In the genomic region with DNA sequence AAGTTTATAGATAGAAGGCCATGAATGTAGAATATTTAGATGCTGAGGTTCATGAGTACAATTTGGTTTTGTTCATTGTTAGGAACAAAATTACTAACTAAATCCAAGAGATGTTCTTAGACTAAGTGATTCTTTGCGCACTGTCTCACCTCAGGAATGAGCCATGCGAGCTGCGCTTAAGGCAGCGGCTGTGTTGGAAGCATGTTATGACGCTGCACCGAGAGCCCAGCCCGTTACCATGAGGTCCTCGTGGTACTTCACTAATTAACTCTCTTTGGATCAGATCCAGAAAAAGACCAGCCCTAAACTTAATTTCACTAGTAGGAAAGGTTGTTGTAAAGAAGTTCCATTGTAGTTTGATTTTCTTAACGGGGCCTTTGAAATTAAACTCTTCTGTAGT, we compare ENCODE assay signal across 16 cellular contexts.
DNase-seq lines count a peak whose midpoint lies in the region; ATAC-seq and TF ChIP-seq lines count a peak whose summit lies in the region.
"Had no signal": no experiment of that assay in that cellular context is flagged by ENCODE, and none has a peak within 500 bp of the region (broad histone marks: within the 10 kb centered on the region; RNA-seq: fewer than 3 reads in every experiment).

No MANE protein-coding gene starts in this region.

- no CpG with 5 or more reads among the region's 9 CpGs for WGBS in IMR-90 (ENCODE audit: extremely low coverage in 2 of 2, insufficient read length in 1 of 2), 2 experiments

- H3K56ac ChIP-seq in IMR-90 (ENCODE audit: extremely low read depth, insufficient read depth, low read length): no peak overlapping the region

- no peak overlapping the region for H2BK15ac ChIP-seq in IMR-90 (ENCODE audit: low read depth, low read length)

- H3K27me3 Mint-ChIP-seq in chondrocyte (ENCODE audit: low read depth): no peaks in the 10 kb centered on the region
- H3K27me3 Mint-ChIP-seq: natural killer cell treated with Interleukin-12 subunit alpha and Interleukin-12 subunit beta and Interleukin-15 and Interleukin-18, amount 100 ng/mL, for 72 hours had no signal

- no peak for TF ChIP-seq RAD21 in IMR-90 (IDR thresholded peaks at IDR 0.05; ENCODE audit: low read length)

- no peak overlapping the region for H2BK20ac ChIP-seq in IMR-90 (ENCODE audit: low read depth, low read length)

- H3K14ac ChIP-seq in IMR-90 (replicated peaks; ENCODE audit: low read depth, low read length): peak overlapping the region; percentile 5; the same call in 1 of the 2 replicates

- peaks cover 42% of the 10 kb centered on the region for H3K4me1 Mint-ChIP-seq in chondrocyte (ENCODE audit: low read depth)

- H3K9me1 ChIP-seq in IMR-90 (ENCODE audit: insufficient read depth, low read length): peaks cover 6% of the 10 kb centered on the region

- peaks cover 20% of the 10 kb centered on the region for H3K4me1 ChIP-seq in IMR-90 (ENCODE audit: control insufficient read depth, insufficient read depth, low read length)

- intact Hi-C loops in IMR-90 (cut with micrococcal nuclease): no loop called here

- H3K4me2 ChIP-seq in IMR-90 (ENCODE audit: low read depth, low read length): no peak overlapping the region

- no peaks in the 10 kb centered on the region for H3K9me3 ChIP-seq in IMR-90 (ENCODE audit: control insufficient read depth, insufficient read depth, low read length)
- H3K9me3 ChIP-seq: psoas muscle had no signal

- DNase-seq in IMR-90 (no peak), chondrocyte (ENCODE audit: low spot score) (no peak), medulla oblongata (ENCODE audit: extremely low spot score) (peak; percentile 71), substantia nigra (lab: John Stamatoyannopoulos, UW) (peak in 25 of 49 donors; percentile 2 to 73 (median 31)), NCI-H1092 (lab: John Stamatoyannopoulos, UW) (no peak)
- DNase-seq in activated effector memory CD4-positive, alpha-beta T cell treated with anti-CD3 and anti-CD28 coated beads, Interleukin-2, amount 50 U/mL, for 16 hours: no peak
- DNase-seq: activated gamma-delta T cell treated with Interleukin-2 at 50 U/mL for 16 hours; Kasumi-1; NCI-H1048; NCI-H510A treated with DMSO at 0.1 percent for 48 hours; psoas muscle; RPMI8226; stimulated activated CD4-positive, alpha-beta T cell treated with anti-CD3 and anti-CD28 coated beads, Interleukin-12 subunit alpha, Interleukin-12 subunit beta, amount 100 ng/mL, for 4 hours; stimulated activated CD8-positive, alpha-beta memory T cell treated with anti-CD3 and anti-CD28 coated beads, Interleukin-4, amount 100 ng/mL, for 48 hours had no signal

- H4K8ac ChIP-seq in IMR-90 (ENCODE audit: low read depth in 2 of 2, low read length in 2 of 2): no peak overlapping the region

- no peak overlapping the region for H3K4me3 Mint-ChIP-seq in chondrocyte (ENCODE audit: unreplicated experiment)
- H3K4me3 Mint-ChIP-seq: natural killer cell treated with Interleukin-12 subunit alpha and Interleukin-12 subunit beta and Interleukin-15 and Interleukin-18, amount 100 ng/mL, for 72 hours had no signal

- no peak overlapping the region for H2BK5ac ChIP-seq in IMR-90 (ENCODE audit: low read depth, low read length, poor library complexity, severe bottlenecking)

- H3K79me1 ChIP-seq in IMR-90 (ENCODE audit: low read depth in 1 of 2, low read length in 2 of 2): peaks cover 22 to 69% of the 10 kb centered on the region in 2 experiments

- no peak overlapping the region for H3K23ac ChIP-seq in IMR-90 (ENCODE audit: low read depth, low read length)

- peaks cover 2% of the 10 kb centered on the region for H3K36me3 Mint-ChIP-seq in chondrocyte (ENCODE audit: low read depth)
- H3K36me3 Mint-ChIP-seq: natural killer cell treated with Interleukin-12 subunit alpha and Interleukin-12 subunit beta and Interleukin-15 and Interleukin-18, amount 100 ng/mL, for 72 hours had no signal

- no peak overlapping the region for H3K4me3 ChIP-seq in IMR-90 (ENCODE audit: insufficient read depth, low read depth, low read length)

- POLR2A ChIA-PET in IMR-90 (lab: Charles Lee; ENCODE audit: unreplicated experiment): no interaction called here

- ATAC-seq in IMR-90 (ENCODE audit: low read depth) (no peak), GM21360 (IDR thresholded peaks at IDR 0.05; ENCODE audit: unreplicated experiment) (no peak)
- ATAC-seq: natural killer cell treated with Interleukin-12 subunit alpha and Interleukin-12 subunit beta and Interleukin-15 and Interleukin-18, amount 100 ng/mL, for 72 hours; psoas muscle had no signal

- H3K9ac ChIP-seq in IMR-90 (ENCODE audit: low read depth, low read length): no peak overlapping the region

- H2BK120ac ChIP-seq in IMR-90 (ENCODE audit: low read depth, low read length): no peak overlapping the region

- in situ Hi-C loops in IMR-90 (cut with MboI; ENCODE audit: low sequenced_read_pairs): no loop called here

- BruUV-seq in IMR-90 (replicated peaks; lab: Mats Ljungman, UMichigan): no TSS peak

- 0 out of 2 replicates have a peak overlapping the region, but pooled peaks have one; percentile 17 for H2AK5ac ChIP-seq in IMR-90 (ENCODE audit: low read depth, low read length)

- no peak overlapping the region for H4K5ac ChIP-seq in IMR-90 (ENCODE audit: low read depth, low read length)

- H2AK9ac ChIP-seq in IMR-90 (replicated peaks; ENCODE audit: low read depth, low read length, poor library complexity): no peak overlapping the region

- TF ChIP-seq CTCF in IMR-90 (conservative IDR thresholded peaks at IDR 0.05; ENCODE audit: low read depth, low read length) (no peak), chondrocyte (IDR thresholded peaks at IDR 0.05) (no peak)

- H2AFZ ChIP-seq in IMR-90 (replicated peaks; ENCODE audit: low read length, poor library complexity): no peak overlapping the region

- H3K27ac ChIP-seq in IMR-90 (ENCODE audit: insufficient read depth, low read length): no peak overlapping the region
- peak overlapping the region; percentile 42 for H3K27ac ChIP-seq in substantia nigra (ENCODE audit: low read depth, low read length, poor library complexity, severe bottlenecking)
- H3K27ac ChIP-seq: psoas muscle had no signal

- TF ChIP-seq POLR2A in IMR-90 (IDR thresholded peaks at IDR 0.05; ENCODE audit: low read depth, low read length): no peak

- H3K27ac Mint-ChIP-seq in chondrocyte (ENCODE audit: unreplicated experiment): peak overlapping the region; percentile 27
- H3K27ac Mint-ChIP-seq: natural killer cell treated with Interleukin-12 subunit alpha and Interleukin-12 subunit beta and Interleukin-15 and Interleukin-18, amount 100 ng/mL, for 72 hours had no signal

- no peak overlapping the region for H4K91ac ChIP-seq in IMR-90 (ENCODE audit: insufficient read depth, low read depth, low read length)

- no peak overlapping the region; the same call in 1 of the 2 replicates for H3K18ac ChIP-seq in IMR-90 (ENCODE audit: low read depth, low read length)

- dilution Hi-C loops in IMR-90 (cut with HindIII; ENCODE audit: low sequenced_read_pairs, unreplicated experiment): no loop called here

- no peaks in the 10 kb centered on the region for H3K9me3 Mint-ChIP-seq in chondrocyte (ENCODE audit: low read depth)
- H3K9me3 Mint-ChIP-seq: natural killer cell treated with Interleukin-12 subunit alpha and Interleukin-12 subunit beta and Interleukin-15 and Interleukin-18, amount 100 ng/mL, for 72 hours had no signal

- no peak overlapping the region for H3K4ac ChIP-seq in IMR-90 (ENCODE audit: low read depth, low read length)

- H3K27me3 ChIP-seq in IMR-90 (ENCODE audit: control insufficient read depth, insufficient read depth, low read length): no peaks in the 10 kb centered on the region

- CTCF ChIA-PET in IMR-90 (lab: Yijun Ruan, JAX): no interaction called here

- H4K20me1 ChIP-seq in IMR-90 (ENCODE audit: insufficient read depth, low read length): peaks cover 8% of the 10 kb centered on the region; the same call in 1 of the 2 replicates

- 0 out of 2 replicates have a peak, but pooled peaks cover 1% of the 10 kb centered on the region for H3K36me3 ChIP-seq in IMR-90 (ENCODE audit: control insufficient read depth, insufficient read depth, low read length)

TF ChIP-seq in IMR-90, 13 proteins besides CTCF, POLR2A, EP300 and RAD21:
- TF ChIP-seq, protein P1, sequence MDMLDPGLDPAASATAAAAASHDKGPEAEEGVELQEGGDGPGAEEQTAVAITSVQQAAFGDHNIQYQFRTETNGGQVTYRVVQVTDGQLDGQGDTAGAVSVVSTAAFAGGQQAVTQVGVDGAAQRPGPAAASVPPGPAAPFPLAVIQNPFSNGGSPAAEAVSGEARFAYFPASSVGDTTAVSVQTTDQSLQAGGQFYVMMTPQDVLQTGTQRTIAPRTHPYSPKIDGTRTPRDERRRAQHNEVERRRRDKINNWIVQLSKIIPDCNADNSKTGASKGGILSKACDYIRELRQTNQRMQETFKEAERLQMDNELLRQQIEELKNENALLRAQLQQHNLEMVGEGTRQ (IDR thresholded peaks at IDR 0.05; ENCODE audit: low read depth, low read length): no peak
- TF ChIP-seq NFE2L2 (IDR thresholded peaks at IDR 0.05; ENCODE audit: low read depth, low read length) (no peak), FOS (IDR thresholded peaks at IDR 0.05; ENCODE audit: low read depth, low read length) (no peak), CHD1 (IDR thresholded peaks at IDR 0.05; ENCODE audit: low read depth, low read length) (no peak)
- TF ChIP-seq, protein P2, sequence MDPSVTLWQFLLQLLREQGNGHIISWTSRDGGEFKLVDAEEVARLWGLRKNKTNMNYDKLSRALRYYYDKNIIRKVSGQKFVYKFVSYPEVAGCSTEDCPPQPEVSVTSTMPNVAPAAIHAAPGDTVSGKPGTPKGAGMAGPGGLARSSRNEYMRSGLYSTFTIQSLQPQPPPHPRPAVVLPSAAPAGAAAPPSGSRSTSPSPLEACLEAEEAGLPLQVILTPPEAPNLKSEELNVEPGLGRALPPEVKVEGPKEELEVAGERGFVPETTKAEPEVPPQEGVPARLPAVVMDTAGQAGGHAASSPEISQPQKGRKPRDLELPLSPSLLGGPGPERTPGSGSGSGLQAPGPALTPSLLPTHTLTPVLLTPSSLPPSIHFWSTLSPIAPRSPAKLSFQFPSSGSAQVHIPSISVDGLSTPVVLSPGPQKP (IDR thresholded peaks at IDR 0.05; ENCODE audit: borderline replicate concordance, low read depth, low read length): no peak

Comparison
In these comparisons a context has a peak if more than half of its experiments do, and no peak if none do; other contexts are left out.
1. DNase-seq: peak in medulla oblongata (single experiment) and substantia nigra (25 of 49); none in IMR-90 (single experiment), chondrocyte (single experiment), NCI-H1092 (single experiment) and activated effector memory CD4-positive, alpha-beta T cell treated with anti-CD3 and anti-CD28 coated beads, Interleukin-2, amount 50 U/mL, for 16 hours (single experiment).